Comparison of ENCODE assay signal across 8 cellular contexts in the genomic region with DNA sequence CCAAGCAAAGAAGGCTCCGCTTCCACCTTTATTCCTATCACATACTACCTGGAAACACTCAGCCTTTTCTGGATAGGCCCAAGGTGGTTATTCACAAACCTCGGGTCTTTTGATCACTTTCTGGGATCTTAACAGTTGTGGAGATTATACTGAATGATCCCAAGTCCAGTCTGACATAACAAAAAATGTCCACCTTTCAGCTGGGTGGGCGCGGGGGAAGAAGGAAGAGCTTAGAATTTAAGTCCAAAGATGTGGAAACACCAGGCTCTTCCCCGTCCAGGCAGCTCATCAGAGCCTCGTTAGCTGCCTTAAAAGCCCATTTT.
DNase-seq lines count a peak whose midpoint lies in the region; ATAC-seq and TF ChIP-seq lines count a peak whose summit lies in the region.

No MANE protein-coding gene starts in this region.

- H3K9ac ChIP-seq in mucosa of rectum (ENCODE audit: low read depth in 1 of 2, low read length in 2 of 2), result peak overlapping the region; percentile 82

- H3K27me3 ChIP-seq in ACC112 (ENCODE audit: insufficient read depth, low read length), result no peaks in the 10 kb centered on the region; the same call in 1 of the 2 replicates
- H3K27me3 ChIP-seq in brain microvascular endothelial cell (replicated peaks), result peaks cover 29% of the 10 kb centered on the region
- peaks cover 7 to 10% of the 10 kb centered on the region in 2 donors for H3K27me3 ChIP-seq in mucosa of rectum (ENCODE audit: control insufficient read depth in 2 of 2, insufficient read depth in 2 of 2, low read length in 2 of 2)

- in situ Hi-C loops in brain microvascular endothelial cell (cut with HindIII; ENCODE audit: low pct_ligation_motif_present, low sequenced_read_pairs), result no loop called here

- DNase-seq in brain microvascular endothelial cell (no peak), SW 1271 (lab: John Stamatoyannopoulos, UW) (no peak), AG20443 (ENCODE audit: low spot score) (no peak), activated gamma-delta T cell (lab: John Stamatoyannopoulos, UW) (no peak)

- peak overlapping the region; percentile 61 for H3K27ac ChIP-seq in ACC112 (ENCODE audit: low read depth, low read length)
- H3K27ac ChIP-seq in brain microvascular endothelial cell, result peak overlapping the region; percentile 38
- H3K27ac ChIP-seq in mucosa of rectum (ENCODE audit: low read depth in 2 of 2, low read length in 2 of 2), result peak overlapping the region; percentile 87 to 88

- H3K4me1 ChIP-seq in ACC112 (ENCODE audit: control insufficient read depth, insufficient read depth, low read length, unreplicated experiment) (peaks cover 11% of the 10 kb centered on the region), mucosa of rectum (ENCODE audit: control insufficient read depth in 2 of 2, insufficient read depth in 2 of 2, low read length in 2 of 2) (peaks cover 5% of the 10 kb centered on the region in 2 donors)

- no peaks in the 10 kb centered on the region for H3K79me2 ChIP-seq in ACC112 (ENCODE audit: control insufficient read depth, insufficient read depth, low read length, unreplicated experiment)

- no peaks in the 10 kb centered on the region for H3K9me3 ChIP-seq in mucosa of rectum (ENCODE audit: control insufficient read depth in 2 of 2, low read length in 2 of 2)

- ATAC-seq in HG02884 (IDR thresholded peaks at IDR 0.05; ENCODE audit: unreplicated experiment) (peak; percentile 0), HG03280 (IDR thresholded peaks at IDR 0.05; ENCODE audit: unreplicated experiment) (no peak)

- H3K4me3 ChIP-seq in ACC112 (ENCODE audit: low read depth, low read length), result peak overlapping the region; percentile 83
- peak overlapping the region; percentile 76 for H3K4me3 ChIP-seq in brain microvascular endothelial cell (ENCODE audit: low read depth, low read length)
- peak overlapping the region; percentile 87 to 92 for H3K4me3 ChIP-seq in mucosa of rectum (ENCODE audit: low read length in 2 of 2)

- TF ChIP-seq CTCF in brain microvascular endothelial cell (IDR thresholded peaks at IDR 0.05; ENCODE audit: low read depth, low read length, missing control alignments), result no peak

- H2AFZ ChIP-seq in ACC112 (ENCODE audit: low read length, unreplicated experiment), result peak overlapping the region; percentile 96

- H3K36me3 ChIP-seq in ACC112 (ENCODE audit: insufficient read depth, low read length), result no peaks in the 10 kb centered on the region
- no peaks in the 10 kb centered on the region for H3K36me3 ChIP-seq in brain microvascular endothelial cell (replicated peaks)
- no peaks in the 10 kb centered on the region for H3K36me3 ChIP-seq in mucosa of rectum (ENCODE audit: control insufficient read depth in 2 of 2, insufficient read depth in 2 of 2, low read length in 2 of 2)
